Comparison of ENCODE assay signal across 1 cellular context in the genomic region with DNA sequence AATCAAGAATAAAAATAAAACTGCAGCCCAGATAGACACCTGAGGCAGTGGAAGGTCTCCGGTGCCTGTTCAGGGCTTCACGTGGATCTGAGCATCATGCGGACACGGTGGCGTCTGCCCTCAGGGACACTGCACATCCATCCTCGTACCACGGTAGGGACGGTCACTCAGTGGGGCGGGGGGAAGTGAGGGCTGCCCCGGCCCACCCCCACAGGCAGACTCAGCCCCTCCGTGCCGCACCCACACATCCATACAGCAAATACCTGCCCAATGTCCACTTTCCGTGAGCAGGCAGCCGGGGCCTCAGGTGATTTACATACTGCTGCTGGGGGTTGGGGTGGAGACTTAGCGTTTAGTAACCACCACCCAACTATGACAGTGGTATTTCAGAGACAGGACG.
TF ChIP-seq lines count a peak whose summit lies in the region.

No MANE protein-coding gene starts in this region.

TF ChIP-seq in SK-N-SH, 30 proteins besides CTCF, POLR2A, EP300 and RAD21 (continued from another document):
- TF ChIP-seq, protein P1, sequence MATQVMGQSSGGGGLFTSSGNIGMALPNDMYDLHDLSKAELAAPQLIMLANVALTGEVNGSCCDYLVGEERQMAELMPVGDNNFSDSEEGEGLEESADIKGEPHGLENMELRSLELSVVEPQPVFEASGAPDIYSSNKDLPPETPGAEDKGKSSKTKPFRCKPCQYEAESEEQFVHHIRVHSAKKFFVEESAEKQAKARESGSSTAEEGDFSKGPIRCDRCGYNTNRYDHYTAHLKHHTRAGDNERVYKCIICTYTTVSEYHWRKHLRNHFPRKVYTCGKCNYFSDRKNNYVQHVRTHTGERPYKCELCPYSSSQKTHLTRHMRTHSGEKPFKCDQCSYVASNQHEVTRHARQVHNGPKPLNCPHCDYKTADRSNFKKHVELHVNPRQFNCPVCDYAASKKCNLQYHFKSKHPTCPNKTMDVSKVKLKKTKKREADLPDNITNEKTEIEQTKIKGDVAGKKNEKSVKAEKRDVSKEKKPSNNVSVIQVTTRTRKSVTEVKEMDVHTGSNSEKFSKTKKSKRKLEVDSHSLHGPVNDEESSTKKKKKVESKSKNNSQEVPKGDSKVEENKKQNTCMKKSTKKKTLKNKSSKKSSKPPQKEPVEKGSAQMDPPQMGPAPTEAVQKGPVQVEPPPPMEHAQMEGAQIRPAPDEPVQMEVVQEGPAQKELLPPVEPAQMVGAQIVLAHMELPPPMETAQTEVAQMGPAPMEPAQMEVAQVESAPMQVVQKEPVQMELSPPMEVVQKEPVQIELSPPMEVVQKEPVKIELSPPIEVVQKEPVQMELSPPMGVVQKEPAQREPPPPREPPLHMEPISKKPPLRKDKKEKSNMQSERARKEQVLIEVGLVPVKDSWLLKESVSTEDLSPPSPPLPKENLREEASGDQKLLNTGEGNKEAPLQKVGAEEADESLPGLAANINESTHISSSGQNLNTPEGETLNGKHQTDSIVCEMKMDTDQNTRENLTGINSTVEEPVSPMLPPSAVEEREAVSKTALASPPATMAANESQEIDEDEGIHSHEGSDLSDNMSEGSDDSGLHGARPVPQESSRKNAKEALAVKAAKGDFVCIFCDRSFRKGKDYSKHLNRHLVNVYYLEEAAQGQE (IDR thresholded peaks at IDR 0.05; ENCODE audit: low read depth, low read length) = no peak
- TF ChIP-seq POLR2AphosphoS5 (IDR thresholded peaks at IDR 0.05; ENCODE audit: low read depth, low read length) (no peak), RCOR1 (IDR thresholded peaks at IDR 0.05; ENCODE audit: low read length) (no peak), TAF1 (IDR thresholded peaks at IDR 0.05; ENCODE audit: borderline replicate concordance, low read depth, low read length) (no peak), NFIC (IDR thresholded peaks at IDR 0.05; ENCODE audit: borderline replicate concordance) (no peak), GABPA (IDR thresholded peaks at IDR 0.05; ENCODE audit: low read depth) (no peak), TCF12 (IDR thresholded peaks at IDR 0.05) (no peak), GATA2 (CRISPR knock-in tag; IDR thresholded peaks at IDR 0.05) (no peak), FOXM1 (IDR thresholded peaks at IDR 0.05; ENCODE audit: low read depth) (no peak), FOXJ3 (CRISPR knock-in tag; IDR thresholded peaks at IDR 0.05) (no peak), CHD2 (IDR thresholded peaks at IDR 0.05; ENCODE audit: low read length, partially characterized antibody) (no peak), RFX5 (IDR thresholded peaks at IDR 0.05; ENCODE audit: low read length) (no peak)
- TF ChIP-seq, protein P2, sequence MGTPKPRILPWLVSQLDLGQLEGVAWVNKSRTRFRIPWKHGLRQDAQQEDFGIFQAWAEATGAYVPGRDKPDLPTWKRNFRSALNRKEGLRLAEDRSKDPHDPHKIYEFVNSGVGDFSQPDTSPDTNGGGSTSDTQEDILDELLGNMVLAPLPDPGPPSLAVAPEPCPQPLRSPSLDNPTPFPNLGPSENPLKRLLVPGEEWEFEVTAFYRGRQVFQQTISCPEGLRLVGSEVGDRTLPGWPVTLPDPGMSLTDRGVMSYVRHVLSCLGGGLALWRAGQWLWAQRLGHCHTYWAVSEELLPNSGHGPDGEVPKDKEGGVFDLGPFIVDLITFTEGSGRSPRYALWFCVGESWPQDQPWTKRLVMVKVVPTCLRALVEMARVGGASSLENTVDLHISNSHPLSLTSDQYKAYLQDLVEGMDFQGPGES (IDR thresholded peaks at IDR 0.05; ENCODE audit: low read depth, low read length) = no peak
- TF ChIP-seq, protein P3, sequence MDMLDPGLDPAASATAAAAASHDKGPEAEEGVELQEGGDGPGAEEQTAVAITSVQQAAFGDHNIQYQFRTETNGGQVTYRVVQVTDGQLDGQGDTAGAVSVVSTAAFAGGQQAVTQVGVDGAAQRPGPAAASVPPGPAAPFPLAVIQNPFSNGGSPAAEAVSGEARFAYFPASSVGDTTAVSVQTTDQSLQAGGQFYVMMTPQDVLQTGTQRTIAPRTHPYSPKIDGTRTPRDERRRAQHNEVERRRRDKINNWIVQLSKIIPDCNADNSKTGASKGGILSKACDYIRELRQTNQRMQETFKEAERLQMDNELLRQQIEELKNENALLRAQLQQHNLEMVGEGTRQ (IDR thresholded peaks at IDR 0.05; ENCODE audit: borderline replicate concordance, low read depth, low read length) = no peak
- TF ChIP-seq, protein P4, sequence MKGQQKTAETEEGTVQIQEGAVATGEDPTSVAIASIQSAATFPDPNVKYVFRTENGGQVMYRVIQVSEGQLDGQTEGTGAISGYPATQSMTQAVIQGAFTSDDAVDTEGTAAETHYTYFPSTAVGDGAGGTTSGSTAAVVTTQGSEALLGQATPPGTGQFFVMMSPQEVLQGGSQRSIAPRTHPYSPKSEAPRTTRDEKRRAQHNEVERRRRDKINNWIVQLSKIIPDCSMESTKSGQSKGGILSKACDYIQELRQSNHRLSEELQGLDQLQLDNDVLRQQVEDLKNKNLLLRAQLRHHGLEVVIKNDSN (IDR thresholded peaks at IDR 0.05; ENCODE audit: borderline replicate concordance, low read depth) = no peak
- TF ChIP-seq, protein P5, sequence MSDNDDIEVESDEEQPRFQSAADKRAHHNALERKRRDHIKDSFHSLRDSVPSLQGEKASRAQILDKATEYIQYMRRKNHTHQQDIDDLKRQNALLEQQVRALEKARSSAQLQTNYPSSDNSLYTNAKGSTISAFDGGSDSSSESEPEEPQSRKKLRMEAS (IDR thresholded peaks at IDR 0.05; ENCODE audit: low read depth) = no peak
